Comparison of ENCODE assay signal across 25 cellular contexts in genomic region chr22:30029512-30029911, GRCh38. TPM values are rescaled to one million over a fixed set of nuclear protein-coding genes. Genes with fewer than 3 reads are reported as not detected.
"Had no signal": no experiment of that assay in that cellular context is flagged by ENCODE, and none has a peak within 500 bp of the region (broad histone marks: within the 10 kb centered on the region; RNA-seq: fewer than 3 reads in every experiment).

No MANE protein-coding gene starts in this region.

- H3K4me1 Mint-ChIP-seq: immature natural killer cell had no signal

- H3K27me3 Mint-ChIP-seq: naive thymus-derived CD8-positive, alpha-beta T cell had no signal

- H3K4me1 ChIP-seq: colonic mucosa had no signal

- ATAC-seq: esophagus mucosa; heart right ventricle; naive thymus-derived CD8-positive, alpha-beta T cell; stimulated activated naive CD8-positive, alpha-beta T cell treated with anti-CD3 and anti-CD28 coated beads, Interleukin-15, Interleukin-2, amounts not matched to agents 100 U/mL and 50 U/mL, for 24 hours had no signal

- H3K9me3 Mint-ChIP-seq: immature natural killer cell; naive thymus-derived CD8-positive, alpha-beta T cell had no signal

- H3K27me3 ChIP-seq: colonic mucosa, dorsolateral prefrontal cortex, heart right ventricle, ovary, right atrium auricular region, tibial nerve had no signal

- DNase-seq: cerebellar nuclear complex; colonic mucosa; effector CD8-positive, alpha-beta T cell; heart right ventricle; immature natural killer cell; left ventricle myocardium inferior; naive thymus-derived CD8-positive, alpha-beta T cell; ovary; small intestine; stimulated activated CD4-positive, alpha-beta T cell treated with anti-CD3 and anti-CD28 coated beads, Interleukin-12 subunit alpha, Interleukin-12 subunit beta, amount 100 ng/mL, for 4 hours; stimulated activated naive CD8-positive, alpha-beta T cell treated with anti-CD3 and anti-CD28 coated beads, Interleukin-15, Interleukin-2, amounts not matched to agents 100 U/mL and 50 U/mL, for 24 hours had no signal

- H3K4me3 Mint-ChIP-seq: immature natural killer cell; naive thymus-derived CD8-positive, alpha-beta T cell had no signal

- H3K27ac ChIP-seq: colonic mucosa, heart right ventricle, left ventricle myocardium inferior, ovary, right atrium auricular region had no signal

- FAIRE-seq: endometrium, frontal cortex, keratinocyte, small intestine had no signal

- H3K36me3 ChIP-seq: colonic mucosa, ovary had no signal

- H3K9me3 ChIP-seq: colonic mucosa, heart right ventricle, left ventricle myocardium inferior, ovary, right atrium auricular region, tibial nerve had no signal

- H3K4me3 ChIP-seq: colonic mucosa, heart right ventricle, left ventricle myocardium inferior, lung, ovary, right atrium auricular region, tibial nerve had no signal

RNA-seq across cellular contexts. Expression of gene HORMAD2, which starts 50.8 kb away (rescaled TPM):
- total RNA-seq: colonic mucosa; esophagus mucosa; fibroblast of lung; glomerular endothelial cell; heart right ventricle; left ventricle myocardium inferior; mesenteric fat pad; mononuclear cell; naive thymus-derived CD8-positive, alpha-beta T cell; ovary; posterior vena cava; right atrium auricular region; tibial nerve; ureter had no signal
- polyA plus RNA-seq: fibroblast of lung; heart right ventricle; immature natural killer cell; keratinocyte; naive thymus-derived CD8-positive, alpha-beta T cell; ovary; small intestine had no signal
